ENCODE assay signal across 8 cellular contexts in the genomic region with DNA sequence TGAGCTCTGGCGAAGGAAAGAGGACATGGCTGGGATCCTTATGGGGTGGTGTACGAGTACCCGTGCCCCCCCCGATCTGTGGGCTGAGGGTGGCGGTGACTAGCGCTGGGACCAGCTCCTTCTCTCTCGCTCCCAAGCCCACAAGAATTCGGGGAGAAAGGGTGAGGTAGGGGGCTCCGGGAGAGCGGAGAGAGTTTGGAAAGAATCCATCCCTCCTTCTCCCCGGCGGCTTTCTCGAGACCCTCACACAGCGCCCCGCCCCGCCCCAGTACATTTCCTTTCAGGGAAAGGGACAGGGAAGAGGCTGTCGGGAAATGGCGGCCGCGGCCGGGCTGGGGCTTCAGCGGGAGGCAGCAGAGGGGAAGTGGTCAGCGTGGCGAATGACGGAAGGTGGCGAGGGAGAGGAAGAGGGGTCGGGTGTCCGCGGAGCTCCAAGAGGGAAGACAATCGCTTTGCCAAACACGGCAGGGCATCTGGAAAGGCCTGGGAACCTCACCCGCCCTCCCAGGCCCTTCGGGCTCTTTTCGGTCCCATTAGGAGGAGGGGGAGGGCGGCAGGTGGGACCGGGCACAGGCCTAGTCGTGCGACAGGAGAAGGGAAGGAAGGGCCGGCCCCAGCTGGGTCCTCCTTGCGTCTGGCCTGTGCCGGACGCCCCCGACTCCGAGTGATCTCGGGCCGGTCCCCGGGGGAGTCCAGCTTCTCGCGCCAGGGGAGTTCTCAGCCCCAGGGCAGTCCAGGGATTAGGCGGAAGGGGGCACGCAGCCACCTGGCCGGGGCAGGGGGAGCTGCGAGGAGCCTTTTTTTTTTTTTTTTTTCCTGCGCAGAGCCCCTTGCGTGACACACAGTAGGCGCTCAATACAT. TPM values are rescaled to one million over a fixed set of nuclear protein-coding genes. Genes with fewer than 3 reads are reported as not detected.
DNase-seq lines count a peak whose midpoint lies in the region; ATAC-seq lines count a peak whose summit lies in the region.

No MANE protein-coding gene starts in this region.

- peaks cover 9% of the 10 kb centered on the region for H3K36me3 Mint-ChIP-seq in activated CD4-positive, alpha-beta memory T cell treated with anti-CD3 and anti-CD28 coated beads for 36 hours
- H3K36me3 Mint-ChIP-seq in effector memory CD8-positive, alpha-beta T cell (ENCODE audit: insufficient read depth): peaks cover 12% of the 10 kb centered on the region

- WGBS in mesenchymal stem cell: 2% methylated on average over 23 of the region's 56 CpGs

- H3K9me3 Mint-ChIP-seq in activated CD4-positive, alpha-beta memory T cell treated with anti-CD3 and anti-CD28 coated beads for 36 hours: no peaks in the 10 kb centered on the region
- no peaks in the 10 kb centered on the region for H3K9me3 Mint-ChIP-seq in effector memory CD8-positive, alpha-beta T cell

- H3K18ac ChIP-seq in mesenchymal stem cell (ENCODE audit: low read depth in 1 of 2, low read length in 2 of 2): peak overlapping the region; percentile 81 to 91

- peak overlapping the region; percentile 89 for H3K27ac Mint-ChIP-seq in activated CD4-positive, alpha-beta memory T cell treated with anti-CD3 and anti-CD28 coated beads for 36 hours
- peak overlapping the region; percentile 97 to 99 for H3K27ac Mint-ChIP-seq in effector memory CD8-positive, alpha-beta T cell

- peak overlapping the region; percentile 63 to 83 (median 76) for H3K4me2 ChIP-seq in BLaER1 treated with 17β-estradiol and CSF1 and Interleukin-3, amounts not matched to agents 10 nM and 100 nM
- peak overlapping the region; percentile 59 for H3K4me2 ChIP-seq in mesenchymal stem cell (ENCODE audit: low read length, poor library complexity, severe bottlenecking)

- H2AK5ac ChIP-seq in mesenchymal stem cell (ENCODE audit: low read length, severe bottlenecking): no peak overlapping the region

- CTCF ChIA-PET in activated CD4-positive, alpha-beta memory T cell treated with anti-CD3 and anti-CD28 coated beads for 36 hours (lab: Charles Lee): interaction anchor here (1.0 to 2.2 kb wide), 4 partner anchors 8 to 379 kb away, joined by 3 to 10 read pairs (median 6); partner anchors contain the start of gene RPL36A

- peak overlapping the region; percentile 78 for H4K8ac ChIP-seq in mesenchymal stem cell (ENCODE audit: low read length)

- peaks cover 32% of the 10 kb centered on the region for H3K4me1 Mint-ChIP-seq in activated CD4-positive, alpha-beta memory T cell treated with anti-CD3 and anti-CD28 coated beads for 36 hours (ENCODE audit: low read depth)
- peaks cover 13 to 22% of the 10 kb centered on the region in 2 donors for H3K4me1 Mint-ChIP-seq in effector memory CD8-positive, alpha-beta T cell (ENCODE audit: low read depth in 2 of 2)

- peak; percentile 56 for DNase-seq in activated CD4-positive, alpha-beta memory T cell treated with anti-CD3 and anti-CD28 coated beads for 36 hours
- peak in 2 of 3 experiments; percentile 6 to 20 for DNase-seq in effector memory CD8-positive, alpha-beta T cell
- DNase-seq in mesenchymal stem cell (peak; percentile 55), superior temporal gyrus (ENCODE audit: extremely low spot score) (peak; percentile 47), GOT3 (lab: John Stamatoyannopoulos, UW) (no peak)

- ATAC-seq in GM19043 (IDR thresholded peaks at IDR 0.05; ENCODE audit: low read depth, unreplicated experiment): peak; percentile 49
- peak; percentile 55 for ATAC-seq in effector memory CD8-positive, alpha-beta T cell (replicated peaks)

- H3K9ac ChIP-seq in BLaER1 treated with 17β-estradiol and CSF1 and Interleukin-3, amounts not matched to agents 10 nM and 100 nM: peak overlapping the region; percentile 73 to 93 (median 82)
- H3K9ac ChIP-seq in mesenchymal stem cell (ENCODE audit: low read length): peak overlapping the region; percentile 94

- H3K23ac ChIP-seq in mesenchymal stem cell (ENCODE audit: low read length in 2 of 2): no peak overlapping the region

- no peaks in the 10 kb centered on the region for H3K27me3 Mint-ChIP-seq in activated CD4-positive, alpha-beta memory T cell treated with anti-CD3 and anti-CD28 coated beads for 36 hours
- H3K27me3 Mint-ChIP-seq in effector memory CD8-positive, alpha-beta T cell: no peaks in the 10 kb centered on the region

- peak overlapping the region; percentile 93 for H2BK15ac ChIP-seq in mesenchymal stem cell (ENCODE audit: low read depth, poor library complexity, severe bottlenecking)

- peak overlapping the region in 1 of 2 experiments; percentile 79 for H3K14ac ChIP-seq in mesenchymal stem cell (ENCODE audit: low read length in 2 of 2)

- H3K4me3 Mint-ChIP-seq in activated CD4-positive, alpha-beta memory T cell treated with anti-CD3 and anti-CD28 coated beads for 36 hours: peak overlapping the region; percentile 86
- H3K4me3 Mint-ChIP-seq in effector memory CD8-positive, alpha-beta T cell: peak overlapping the region; percentile 91 to 93

- peak overlapping the region; percentile 54 to 80 for H3K4ac ChIP-seq in mesenchymal stem cell (ENCODE audit: low read depth in 1 of 2, low read length in 2 of 2)

- peak overlapping the region; percentile 73 for H2BK5ac ChIP-seq in mesenchymal stem cell (ENCODE audit: low read depth, low read length, poor library complexity, severe bottlenecking)

- H2BK12ac ChIP-seq in mesenchymal stem cell (ENCODE audit: low read length in 2 of 2): peak overlapping the region in 1 of 2 experiments; percentile 39

- H3K9me3 ChIP-seq in BLaER1 treated with 17β-estradiol and CSF1 and Interleukin-3, amounts not matched to agents 10 nM and 100 nM (replicated peaks in 1 of 11): no peaks in the 10 kb centered on the region
- no peaks in the 10 kb centered on the region for H3K9me3 ChIP-seq in KOPT-K1 (ENCODE audit: insufficient read depth, low read length, poor library complexity, severe bottlenecking)
- no peaks in the 10 kb centered on the region for H3K9me3 ChIP-seq in mesenchymal stem cell (ENCODE audit: control insufficient read depth, low read length)

- POLR2A ChIA-PET in activated CD4-positive, alpha-beta memory T cell treated with anti-CD3 and anti-CD28 coated beads for 36 hours (lab: Charles Lee): interaction anchor here (0.6 to 2.4 kb wide), 4 partner anchors 27 to 729 kb away, joined by 3 to 16 read pairs (median 4); partner anchors contain the start of genes ARMCX4 and RPL36A

- H3K4me1 ChIP-seq in BLaER1 treated with 17β-estradiol and CSF1 and Interleukin-3, amounts not matched to agents 10 nM and 100 nM: peaks cover 13 to 39% (median 18%) of the 10 kb centered on the region in 10 experiments
- peaks cover 2% of the 10 kb centered on the region for H3K4me1 ChIP-seq in mesenchymal stem cell (ENCODE audit: control insufficient read depth, insufficient read depth, low read depth, low read length)

- peaks cover 0 to 15% (median 9%) of the 10 kb centered on the region in 11 experiments; a peak in 9 of 22 replicates for H3K27me3 ChIP-seq in BLaER1 treated with 17β-estradiol and CSF1 and Interleukin-3, amounts not matched to agents 10 nM and 100 nM
- H3K27me3 ChIP-seq in mesenchymal stem cell (ENCODE audit: control insufficient read depth in 1 of 2, insufficient read depth in 1 of 2, low read length in 2 of 2): peaks cover 0 to 6% of the 10 kb centered on the region in 2 experiments

- peak overlapping the region; percentile 91 for H2BK120ac ChIP-seq in mesenchymal stem cell (ENCODE audit: low read depth, low read length)

- intact Hi-C loops in activated CD4-positive, alpha-beta memory T cell treated with anti-CD3 and anti-CD28 coated beads for 36 hours (cut with micrococcal nuclease): loop anchor here (1.0 to 10.0 kb wide), 7 partner anchors 10 to 1447 kb away; partner anchors contain the start of genes ARMCX4, BEX5 and HNRNPH2

- peaks cover 0 to 12% (median under 1%) of the 10 kb centered on the region in 11 experiments; a peak in 11 of 22 replicates for H3K36me3 ChIP-seq in BLaER1 treated with 17β-estradiol and CSF1 and Interleukin-3, amounts not matched to agents 10 nM and 100 nM
- peaks cover 16% of the 10 kb centered on the region for H3K36me3 ChIP-seq in KOPT-K1 (ENCODE audit: insufficient read depth, low read length)
- peaks cover 0 to 7% of the 10 kb centered on the region in 2 experiments for H3K36me3 ChIP-seq in mesenchymal stem cell (ENCODE audit: control insufficient read depth in 1 of 2, insufficient read depth in 2 of 2, low read depth in 1 of 2, low read length in 2 of 2)

- H4K20me1 ChIP-seq in BLaER1 treated with 17β-estradiol and CSF1 and Interleukin-3, amounts not matched to agents 10 nM and 100 nM: peaks cover 0 to under 1% (median 0%) of the 10 kb centered on the region in 11 experiments; a peak in 1 of 22 replicates

- H3K27ac ChIP-seq in BLaER1 treated with 17β-estradiol and CSF1 and Interleukin-3, amounts not matched to agents 10 nM and 100 nM: peak overlapping the region; percentile 70 to 93 (median 81)
- H3K27ac ChIP-seq in KOPT-K1 (ENCODE audit: low read depth, low read length, poor library complexity, severe bottlenecking): peak overlapping the region; percentile 37
- peak overlapping the region; percentile 43 for H3K27ac ChIP-seq in mesenchymal stem cell (ENCODE audit: low read length, poor library complexity, severe bottlenecking)

- H2AFZ ChIP-seq in mesenchymal stem cell (ENCODE audit: low read depth, low read length): peak overlapping the region; percentile 82

- H3K4me3 ChIP-seq in BLaER1 treated with 17β-estradiol and CSF1 and Interleukin-3, amounts not matched to agents 10 nM and 100 nM: peak overlapping the region; percentile 50 to 72 (median 61)
- peak overlapping the region; percentile 59 to 74 for H3K4me3 ChIP-seq in mesenchymal stem cell (ENCODE audit: insufficient read depth in 1 of 2, low read depth in 1 of 2, low read length in 2 of 2)

- H4K91ac ChIP-seq in mesenchymal stem cell (ENCODE audit: low read length): peak overlapping the region; percentile 64

- peaks cover 6% of the 10 kb centered on the region for H3K79me1 ChIP-seq in mesenchymal stem cell (replicated peaks; ENCODE audit: low read length, poor library complexity, severe bottlenecking)

RNA-seq across cellular contexts. Expression of gene HNRNPH2, which starts 10.2 kb away (rescaled TPM):
- 10 to 100 TPM; 32.5 to 33.8 TPM for total RNA-seq in activated CD4-positive, alpha-beta memory T cell treated with anti-CD3 and anti-CD28 coated beads for 36 hours
- polyA plus RNA-seq in mesenchymal stem cell (2013, experiment 1 of 2): 58.6 TPM
- 60.5 TPM for polyA plus RNA-seq in mesenchymal stem cell (2013, experiment 2 of 2)

RNA-seq across cellular contexts. Expression of gene GLA, which starts 10.5 kb away (rescaled TPM):
- 10 to 100 TPM; 40.4 to 43.6 TPM for total RNA-seq in activated CD4-positive, alpha-beta memory T cell treated with anti-CD3 and anti-CD28 coated beads for 36 hours
- polyA plus RNA-seq in mesenchymal stem cell (2013, experiment 1 of 2): 66.5 TPM
- 71.3 TPM for polyA plus RNA-seq in mesenchymal stem cell (2013, experiment 2 of 2)

RNA-seq across cellular contexts. Expression of gene RPL36A, which starts 27.4 kb away (rescaled TPM):
- 100 to 1,000 TPM; 364 to 420 TPM for total RNA-seq in activated CD4-positive, alpha-beta memory T cell treated with anti-CD3 and anti-CD28 coated beads for 36 hours
- 2,923 TPM for polyA plus RNA-seq in mesenchymal stem cell (2013, experiment 1 of 2)
- polyA plus RNA-seq in mesenchymal stem cell (2013, experiment 2 of 2): 2,774 TPM

RNA-seq across cellular contexts. Expression of gene BTK, which starts 32.2 kb away (rescaled TPM):
- total RNA-seq in activated CD4-positive, alpha-beta memory T cell treated with anti-CD3 and anti-CD28 coated beads for 36 hours: under 1 TPM; 0.21 to 0.58 TPM
- polyA plus RNA-seq in mesenchymal stem cell (2013, experiment 1 of 2): 0.30 TPM
- polyA plus RNA-seq in mesenchymal stem cell (2013, experiment 2 of 2): 0.33 TPM
